22 cellular contexts compared by ENCODE assay signal in the genomic region with DNA sequence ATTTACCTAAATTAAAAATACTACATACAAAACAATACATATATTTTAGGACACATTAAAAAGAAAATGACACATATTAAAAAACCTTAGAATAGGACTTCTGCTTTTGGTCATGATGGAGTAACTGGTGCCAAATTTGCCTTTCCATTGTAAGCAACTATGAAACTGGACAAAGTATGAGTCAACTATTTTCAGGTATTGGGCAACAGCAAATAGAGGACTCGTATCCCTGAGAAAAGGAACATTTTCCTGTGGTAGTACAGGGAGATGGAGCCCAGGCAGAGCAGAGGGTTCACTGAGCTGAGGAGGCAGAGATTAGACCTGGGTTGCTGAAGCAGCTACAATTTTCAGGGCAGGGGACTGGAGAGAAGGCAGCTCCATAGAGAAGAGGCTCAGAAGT. TPM values are rescaled to one million over a fixed set of nuclear protein-coding genes. Genes with fewer than 3 reads are reported as not detected.
DNase-seq lines count a peak whose midpoint lies in the region; ATAC-seq and TF ChIP-seq lines count a peak whose summit lies in the region.
"Had no signal": no experiment of that assay in that cellular context is flagged by ENCODE, and none has a peak within 500 bp of the region (broad histone marks: within the 10 kb centered on the region; RNA-seq: fewer than 3 reads in every experiment).

No MANE protein-coding gene starts in this region.

- peaks cover 23% of the 10 kb centered on the region for H3K9me3 Mint-ChIP-seq in activated naive CD4-positive, alpha-beta T cell treated with anti-CD3 and anti-CD28 coated beads, Interleukin-2, amount 10 ng/mL, durations not matched to agents 7 days and 5 days

- H3K4me1 ChIP-seq in right atrium auricular region: no peaks in the 10 kb centered on the region
- H3K4me1 ChIP-seq: foreskin keratinocyte had no signal

- no peak overlapping the region for H3K27ac ChIP-seq in right atrium auricular region
- H3K27ac ChIP-seq: C4-2B, foreskin keratinocyte had no signal

- H3K9me3 ChIP-seq in right atrium auricular region: peaks cover 0 to 32% of the 10 kb centered on the region in 2 donors

- no peak overlapping the region for H3K4me3 ChIP-seq in right atrium auricular region
- H3K4me3 ChIP-seq in fibroblast of the aortic adventitia (ENCODE audit: low read depth, low read length): no peak overlapping the region
- H3K4me3 ChIP-seq: GM23338 had no signal

- no peaks in the 10 kb centered on the region for H3K4me1 Mint-ChIP-seq in activated naive CD4-positive, alpha-beta T cell treated with anti-CD3 and anti-CD28 coated beads, Interleukin-2, amount 10 ng/mL, durations not matched to agents 7 days and 5 days
- H3K4me1 Mint-ChIP-seq: GM23338, neural crest cell had no signal

- intact Hi-C loops in left ventricle myocardium superior (cut with micrococcal nuclease): no loop called here

- no peak overlapping the region for H3K27ac Mint-ChIP-seq in activated naive CD4-positive, alpha-beta T cell treated with anti-CD3 and anti-CD28 coated beads, Interleukin-2, amount 10 ng/mL, durations not matched to agents 7 days and 5 days
- H3K27ac Mint-ChIP-seq: GM23338 had no signal

- H3K27me3 ChIP-seq in right atrium auricular region: no peaks in the 10 kb centered on the region
- H3K27me3 ChIP-seq: foreskin keratinocyte had no signal

- DNase-seq in left ventricle myocardium superior: no peak
- no peak for DNase-seq in right atrium auricular region (ENCODE audit: low spot score)
- peak; percentile 91 for DNase-seq in SIG-M5 treated with dmso at 0.1 percent for 504 hours (lab: John Stamatoyannopoulos, UW; ENCODE audit: unreplicated experiment)
- DNase-seq in fibroblast of the aortic adventitia (ENCODE audit: low read depth): peak; percentile 22
- no peak for DNase-seq in activated naive CD4-positive, alpha-beta T cell treated with anti-CD3 and anti-CD28 coated beads, Interleukin-2, amount 10 ng/mL, durations not matched to agents 7 days and 5 days
- no peak for DNase-seq in left lobe of liver (ENCODE audit: low spot score)
- DNase-seq: activated CD4-positive, CD25-positive, alpha-beta regulatory T cell treated with anti-CD3 and anti-CD28 coated beads, Interleukin-2, amount 50 U/mL, for 72 hours; caudate nucleus; effector CD8-positive, alpha-beta T cell; kidney glomerular epithelial cell; NCI-H2029 treated with DMSO at 0.1 percent for 48 hours; stimulated activated CD4-positive, alpha-beta T cell treated with anti-CD3 and anti-CD28 coated beads, Interleukin-12 subunit alpha, Interleukin-12 subunit beta, amount 100 ng/mL, for 4 hours had no signal

- H3K27me3 Mint-ChIP-seq in activated naive CD4-positive, alpha-beta T cell treated with anti-CD3 and anti-CD28 coated beads, Interleukin-2, amount 10 ng/mL, durations not matched to agents 7 days and 5 days: peaks cover 19% of the 10 kb centered on the region

- ATAC-seq in left ventricle myocardium superior (peak; percentile 14), HG03460 (IDR thresholded peaks at IDR 0.05; ENCODE audit: unreplicated experiment) (no peak), HG03520 (IDR thresholded peaks at IDR 0.05; ENCODE audit: unreplicated experiment) (no peak), left lobe of liver (no peak)
- ATAC-seq: foreskin keratinocyte, GM23338 had no signal

- H3K36me3 ChIP-seq in right atrium auricular region: no peaks in the 10 kb centered on the region

- CTCF ChIA-PET in activated naive CD4-positive, alpha-beta T cell treated with anti-CD3 and anti-CD28 coated beads, Interleukin-2, amount 10 ng/mL, durations not matched to agents 7 days and 5 days (lab: Charles Lee): interaction anchor here (1.0 kb wide), 1 partner anchor 15 kb away, joined by 3 read pairs; a partner anchor contains a TSS

- TF ChIP-seq CTCF in right atrium auricular region (IDR thresholded peaks at IDR 0.05) (no peak), fibroblast of the aortic adventitia (IDR thresholded peaks at IDR 0.05; ENCODE audit: insufficient read depth, low read length) (no peak)

- H3K4me3 Mint-ChIP-seq in activated naive CD4-positive, alpha-beta T cell treated with anti-CD3 and anti-CD28 coated beads, Interleukin-2, amount 10 ng/mL, durations not matched to agents 7 days and 5 days: no peak overlapping the region
- H3K4me3 Mint-ChIP-seq: GM23338, neural crest cell had no signal

- H3K36me3 Mint-ChIP-seq in activated naive CD4-positive, alpha-beta T cell treated with anti-CD3 and anti-CD28 coated beads, Interleukin-2, amount 10 ng/mL, durations not matched to agents 7 days and 5 days: no peaks in the 10 kb centered on the region

RNA-seq across cellular contexts. Expression of a gene that starts 14.7 kb away (rescaled TPM):
- total RNA-seq in left ventricle myocardium superior (2.4 TPM), right atrium auricular region (1 to 10 TPM; 1.2 to 8.9 TPM), fibroblast of the aortic adventitia (ENCODE audit: low replicate concordance) (0.08 and 0.90 TPM in 2 replicates), left lobe of liver (2.3 TPM)
- total RNA-seq: foreskin keratinocyte, GM23338, OCI-LY7, pulmonary artery endothelial cell had no signal

RNA-seq across cellular contexts. Expression of a gene that starts 48.8 kb away (rescaled TPM):
- not detected for total RNA-seq in left ventricle myocardium superior
- total RNA-seq in right atrium auricular region: not detected
- not detected in 2 replicates for total RNA-seq in fibroblast of the aortic adventitia (ENCODE audit: low replicate concordance)
- not detected for total RNA-seq in left lobe of liver
- total RNA-seq: foreskin keratinocyte, GM23338, NCI-H460, neural crest cell, OCI-LY7, pulmonary artery endothelial cell, temporal lobe had no signal

Comparison
In these comparisons a context has a peak if more than half of its experiments do, and no peak if none do; other contexts are left out.
1. DNase-seq: peak in SIG-M5 treated with dmso at 0.1 percent for 504 hours (single experiment) and fibroblast of the aortic adventitia (single experiment); none in left ventricle myocardium superior (single experiment), right atrium auricular region (single experiment), activated naive CD4-positive, alpha-beta T cell treated with anti-CD3 and anti-CD28 coated beads, Interleukin-2, amount 10 ng/mL, durations not matched to agents 7 days and 5 days (single experiment) and left lobe of liver (single experiment).